8 cellular contexts compared by ENCODE assay signal in the genomic region with DNA sequence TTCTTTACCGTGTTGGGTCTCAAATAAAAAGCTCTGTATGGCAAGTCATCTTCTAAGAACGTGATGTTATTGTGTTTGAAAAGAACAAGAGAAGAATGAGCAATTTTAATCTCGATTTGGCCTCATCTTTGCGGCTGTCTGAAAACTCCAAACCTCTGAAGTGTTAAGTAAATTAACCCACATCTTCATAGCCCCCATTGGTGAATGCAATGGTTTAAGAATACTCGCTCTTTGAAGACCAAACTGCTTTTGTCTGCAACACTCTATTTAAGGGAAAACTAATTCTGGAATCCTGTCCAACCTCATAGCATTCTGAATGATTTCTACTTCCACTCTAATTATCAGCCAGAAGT. TPM values are rescaled to one million over a fixed set of nuclear protein-coding genes. Genes with fewer than 3 reads are reported as not detected.
DNase-seq lines count a peak whose midpoint lies in the region; ATAC-seq, FAIRE-seq and TF ChIP-seq lines count a peak whose summit lies in the region.

No MANE protein-coding gene starts in this region.

- H3K9me3 ChIP-seq in DOHH2 (ENCODE audit: control insufficient read depth, insufficient read depth, low read length) (no peaks in the 10 kb centered on the region), GM12878 (replicated peaks; ENCODE audit: control insufficient read depth, insufficient read depth, low read length) (no peaks in the 10 kb centered on the region; the same call in 2 of the 3 replicates)

- H3K4me3 Mint-ChIP-seq in natural killer cell, result peak overlapping the region; percentile 77

- no peak for TF ChIP-seq CTCF in DOHH2 (IDR thresholded peaks at IDR 0.05; ENCODE audit: low read depth, low read length, poor library complexity, severe bottlenecking)
- TF ChIP-seq CTCF in GM12878 (IDR thresholded peaks at IDR 0.05 in 2 of 3, conservative IDR thresholded peaks at IDR 0.05 in 1 of 3; ENCODE audit: control insufficient read depth in 2 of 3, extremely low read depth in 1 of 3, insufficient read depth in 1 of 3, low read depth in 3 of 3, low read length in 3 of 3), result no peak
- TF ChIP-seq CTCF in natural killer cell (IDR thresholded peaks at IDR 0.05), result peak; percentile 37

- H3K27me3 ChIP-seq in DOHH2 (ENCODE audit: control insufficient read depth, low read length) (no peaks in the 10 kb centered on the region), GM12878 (replicated peaks in 1 of 2; ENCODE audit: control insufficient read depth in 2 of 2, insufficient read depth in 2 of 2, low read length in 1 of 2) (no peaks in the 10 kb centered on the region)

- RAD21 ChIA-PET in GM12878 (lab: Charles Lee; ENCODE audit: unreplicated experiment), result interaction anchor here (0.6 to 7.1 kb wide), 75 partner anchors 8 to 571 kb away, joined by 3 to 135 read pairs (median 5); a partner anchor contains a TSS

- H3K4me2 ChIP-seq in DOHH2 (ENCODE audit: low read length) (peak overlapping the region; percentile 61), GM12878 (ENCODE audit: control insufficient read depth, insufficient read depth) (peak overlapping the region; percentile 93; the same call in 1 of the 2 replicates)

- no peak for TF ChIP-seq RAD21 in GM12878 (IDR thresholded peaks at IDR 0.05; ENCODE audit: insufficient read depth, low read depth, low read length)

- H3K4me3 ChIP-seq in DOHH2 (ENCODE audit: low read length) (peak overlapping the region; percentile 57), GM12878 (no peak overlapping the region)

- no peaks in the 10 kb centered on the region for H3K36me3 ChIP-seq in DOHH2 (ENCODE audit: control insufficient read depth, low read length)
- H3K36me3 ChIP-seq in GM12878 (ENCODE audit: control insufficient read depth in 2 of 2, insufficient read depth in 2 of 2, low read length in 1 of 2), result no peaks in the 10 kb centered on the region

- no peaks in the 10 kb centered on the region for H3K9me3 Mint-ChIP-seq in natural killer cell

- POLR2A ChIA-PET in GM12878 (lab: Charles Lee), result interaction anchor here (0.8 to 3.7 kb wide), 9 partner anchors 24 to 181 kb away, joined by 3 to 34 read pairs (median 5); no protein-coding TSS in a partner anchor

- H3K27ac Mint-ChIP-seq in natural killer cell, result peak overlapping the region in 1 of 2 donors; percentile 71

- SMC1A ChIA-PET in GM12878 (lab: Charles Lee; ENCODE audit: uncharacterized antibody, unreplicated experiment), result interaction anchor here (0.6 to 6.4 kb wide), 93 partner anchors 13 to 460 kb away, joined by 3 to 113 read pairs (median 6); a partner anchor contains a TSS

- H3F3A ChIP-seq in DOHH2 (ENCODE audit: control insufficient read depth, insufficient read depth), result no peaks in the 10 kb centered on the region

- ATAC-seq in HG02885 (IDR thresholded peaks at IDR 0.05; ENCODE audit: poor library complexity, unreplicated experiment) (peak; percentile 5), GM12878 (peak; percentile 44), natural killer cell (peak in 1 of 3 donors; percentile 11), HG02973 (IDR thresholded peaks at IDR 0.05; ENCODE audit: unreplicated experiment) (no peak)

- H2AFZ ChIP-seq in GM12878 (ENCODE audit: control insufficient read depth, low read depth, low read length), result peak overlapping the region; percentile 87

- peaks cover 6 to 8% of the 10 kb centered on the region in 2 donors for H3K4me1 Mint-ChIP-seq in natural killer cell

- no peak for TF ChIP-seq POLR2A in GM12878 (IDR thresholded peaks at IDR 0.05; ENCODE audit: low read depth, low read length)

- 1% methylated on average over 5 of the region's 5 CpGs for WGBS in GM12878 (ENCODE audit: insufficient coverage, insufficient replicate concordance, low lambda C conversion rate, missing lambda C conversion rate)

- in situ Hi-C loops in GM12878 (cut with MboI), result loop anchor here (5.0 kb wide), 1 partner anchor 141 kb away; no protein-coding TSS in a partner anchor

- no peaks in the 10 kb centered on the region for H3K9me2 ChIP-seq in DOHH2 (replicated peaks; ENCODE audit: control insufficient read depth, low read length)

- no peaks in the 10 kb centered on the region for H3K36me3 Mint-ChIP-seq in natural killer cell

- CTCF ChIA-PET in GM12878 (lab: Yijun Ruan, JAX), result interaction anchor here (0.6 to 5.0 kb wide), 83 partner anchors 9 to 497 kb away, joined by 3 to 80 read pairs (median 5); a partner anchor contains a TSS

- DNase-seq in GM12878 (ENCODE audit: low read depth, low spot score), result no peak
- no peak for DNase-seq in natural killer cell
- no peak for DNase-seq in glomerular visceral epithelial cell (ENCODE audit: extremely low spot score)
- no peak for DNase-seq in NCI-H2196 treated with DMSO at 0.1 percent for 48 hours (lab: John Stamatoyannopoulos, UW; ENCODE audit: unreplicated experiment)
- no peak for DNase-seq in NCI-H2029 (lab: John Stamatoyannopoulos, UW)

- peaks cover 0 to 11% of the 10 kb centered on the region in 2 donors for H3K27me3 Mint-ChIP-seq in natural killer cell (ENCODE audit: low read depth in 2 of 2)

- H4K20me1 ChIP-seq in DOHH2 (ENCODE audit: control insufficient read depth, insufficient read depth, low read depth, low read length), result no peaks in the 10 kb centered on the region
- H4K20me1 ChIP-seq in GM12878 (ENCODE audit: control insufficient read depth, insufficient read depth), result no peaks in the 10 kb centered on the region

- no peak for TF ChIP-seq EP300 in GM12878 (IDR thresholded peaks at IDR 0.05; ENCODE audit: borderline replicate concordance in 1 of 2, control insufficient read depth in 1 of 2, low read depth in 2 of 2, low read length in 2 of 2)

- H3K4me1 ChIP-seq in DOHH2 (ENCODE audit: control insufficient read depth, low read length) (peaks cover 13% of the 10 kb centered on the region), GM12878 (ENCODE audit: control insufficient read depth, insufficient read depth, low read length) (peaks cover 6% of the 10 kb centered on the region)

- intact Hi-C loops in GM12878 (cut with micrococcal nuclease; ENCODE audit: unreplicated experiment), result loop anchor here (1.0 kb wide), 3 partner anchors 49 to 204 kb away; no protein-coding TSS in a partner anchor
- intact Hi-C loops in natural killer cell (cut with micrococcal nuclease), result loop anchor here (2.0 to 10.0 kb wide), 4 partner anchors 150 to 294 kb away; no protein-coding TSS in a partner anchor

- BruUV-seq in GM12878 (replicated peaks; lab: Mats Ljungman, UMichigan), result no TSS peak

- no peaks in the 10 kb centered on the region for H3K79me2 ChIP-seq in DOHH2 (ENCODE audit: control insufficient read depth, low read length)
- no peaks in the 10 kb centered on the region for H3K79me2 ChIP-seq in GM12878 (ENCODE audit: control insufficient read depth, insufficient read depth, low read length)

- H3K27ac ChIP-seq in DOHH2 (ENCODE audit: low read depth, low read length) (no peak overlapping the region), GM12878 (ENCODE audit: control insufficient read depth, insufficient read depth) (no peak overlapping the region)

- peak overlapping the region; percentile 63; the same call in 1 of the 2 replicates for H3K9ac ChIP-seq in GM12878 (ENCODE audit: control insufficient read depth, insufficient read depth, low read length)

- no peak for FAIRE-seq in GM12878 (lab: Jason Lieb, UNC)

TF ChIP-seq in GM12878, 131 proteins besides CTCF, POLR2A, EP300 and RAD21 (continues in another document):
- TF ChIP-seq, protein P1, sequence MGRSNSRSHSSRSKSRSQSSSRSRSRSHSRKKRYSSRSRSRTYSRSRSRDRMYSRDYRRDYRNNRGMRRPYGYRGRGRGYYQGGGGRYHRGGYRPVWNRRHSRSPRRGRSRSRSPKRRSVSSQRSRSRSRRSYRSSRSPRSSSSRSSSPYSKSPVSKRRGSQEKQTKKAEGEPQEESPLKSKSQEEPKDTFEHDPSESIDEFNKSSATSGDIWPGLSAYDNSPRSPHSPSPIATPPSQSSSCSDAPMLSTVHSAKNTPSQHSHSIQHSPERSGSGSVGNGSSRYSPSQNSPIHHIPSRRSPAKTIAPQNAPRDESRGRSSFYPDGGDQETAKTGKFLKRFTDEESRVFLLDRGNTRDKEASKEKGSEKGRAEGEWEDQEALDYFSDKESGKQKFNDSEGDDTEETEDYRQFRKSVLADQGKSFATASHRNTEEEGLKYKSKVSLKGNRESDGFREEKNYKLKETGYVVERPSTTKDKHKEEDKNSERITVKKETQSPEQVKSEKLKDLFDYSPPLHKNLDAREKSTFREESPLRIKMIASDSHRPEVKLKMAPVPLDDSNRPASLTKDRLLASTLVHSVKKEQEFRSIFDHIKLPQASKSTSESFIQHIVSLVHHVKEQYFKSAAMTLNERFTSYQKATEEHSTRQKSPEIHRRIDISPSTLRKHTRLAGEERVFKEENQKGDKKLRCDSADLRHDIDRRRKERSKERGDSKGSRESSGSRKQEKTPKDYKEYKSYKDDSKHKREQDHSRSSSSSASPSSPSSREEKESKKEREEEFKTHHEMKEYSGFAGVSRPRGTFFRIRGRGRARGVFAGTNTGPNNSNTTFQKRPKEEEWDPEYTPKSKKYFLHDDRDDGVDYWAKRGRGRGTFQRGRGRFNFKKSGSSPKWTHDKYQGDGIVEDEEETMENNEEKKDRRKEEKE (IDR thresholded peaks at IDR 0.05), result no peak
- no peak for TF ChIP-seq IKZF1 (conservative IDR thresholded peaks at IDR 0.05)
- TF ChIP-seq, protein P2, sequence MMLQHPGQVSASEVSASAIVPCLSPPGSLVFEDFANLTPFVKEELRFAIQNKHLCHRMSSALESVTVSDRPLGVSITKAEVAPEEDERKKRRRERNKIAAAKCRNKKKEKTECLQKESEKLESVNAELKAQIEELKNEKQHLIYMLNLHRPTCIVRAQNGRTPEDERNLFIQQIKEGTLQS (IDR thresholded peaks at IDR 0.05; ENCODE audit: borderline replicate concordance, extremely low read depth, low read depth, low read length), result no peak
- no peak for TF ChIP-seq YBX1 (IDR thresholded peaks at IDR 0.05)
- no peak for TF ChIP-seq ESRRA (IDR thresholded peaks at IDR 0.05; ENCODE audit: low read length)

RNA-seq across cellular contexts. Expression of a gene that starts 56.9 kb away (rescaled TPM):
- total RNA-seq in GM12878 (2013; cell fraction: nucleolus; rRNA removed), result not detected in 2 replicates
- total RNA-seq in GM12878 (2014; rRNA removed) (0.27 TPM in 1 of 2 replicates, not detected in the other), GM12878 (2014; rRNA removed; fragmentation: Illumina TruSeq; extraction: Trizol) (0.27 and 0.28 TPM in 2 replicates), GM12878 (2021) (0.16 and 0.23 TPM in 2 replicates), natural killer cell (not detected)
- polyA plus RNA-seq in GM12878 (2011; ENCODE audit: low read depth), result not detected
- polyA plus RNA-seq in GM12878 (2011; rRNA removed) (0.68 and 1.1 TPM in 2 replicates), GM12878 (2014; fragmentation: Illumina TruSeq; extraction: Trizol) (0.16 and 0.40 TPM in 2 replicates), GM12878 (2014; fragmentation: Nextera tagmentation; extraction: Ambion mirVana) (under 1 TPM; 0.15 to 0.16 TPM), GM12878 (2014; rRNA removed) (0.09 TPM in 1 of 2 replicates, not detected in the other), GM12878 (2016; fragmentation: Nextera tagmentation; extraction: Ambion mirVana) (under 1 TPM; 0.13 to 0.34 TPM)
- 0.25 and 0.33 TPM in 2 replicates for polyA plus RNA-seq in GM12878 (2011; cell fraction: cytosol; rRNA removed)
- polyA plus RNA-seq in GM12878 (2011; cell fraction: nucleus; rRNA removed), result 0.90 and 1.0 TPM in 2 replicates
- not detected in 2 replicates for polyA plus RNA-seq in GM12878 (2012)
- 0.41 and 0.73 TPM in 2 replicates for polyA minus RNA-seq in GM12878 (2011; rRNA and poly(A)+ RNA removed)
- polyA minus RNA-seq in GM12878 (2011; cell fraction: cytosol; rRNA and poly(A)+ RNA removed), result 1.1 TPM in 1 of 2 replicates, not detected in the other
- 0.24 and 0.48 TPM in 2 replicates for polyA minus RNA-seq in GM12878 (2011; cell fraction: nucleus; rRNA and poly(A)+ RNA removed)
